ENCODE assay signal across 20 cellular contexts in the genomic region with DNA sequence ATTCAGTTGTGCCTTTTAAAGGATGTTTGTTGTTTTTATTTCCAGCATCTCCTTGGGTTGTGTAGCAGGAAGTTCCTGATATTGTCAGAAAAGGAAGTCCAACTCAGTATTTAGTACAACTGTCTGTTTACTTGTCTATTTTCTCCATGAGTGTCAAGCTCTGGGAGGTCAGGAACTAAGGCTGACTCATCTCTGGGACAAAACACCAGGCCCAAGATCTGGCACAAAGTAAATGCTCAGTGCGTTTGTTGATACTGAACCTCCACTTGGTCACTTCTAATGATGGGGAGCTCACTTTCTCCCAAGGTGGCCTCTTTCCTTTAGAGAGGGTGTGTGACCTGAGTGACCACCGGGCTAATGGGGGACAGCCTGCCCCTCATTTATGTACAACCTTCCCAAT. TPM values are rescaled to one million over a fixed set of nuclear protein-coding genes. Genes with fewer than 3 reads are reported as not detected.
DNase-seq lines count a peak whose midpoint lies in the region; ATAC-seq and TF ChIP-seq lines count a peak whose summit lies in the region.
"Had no signal": no experiment of that assay in that cellular context is flagged by ENCODE, and none has a peak within 500 bp of the region (broad histone marks: within the 10 kb centered on the region; RNA-seq: fewer than 3 reads in every experiment).

No MANE protein-coding gene starts in this region.

- H3K4me1 ChIP-seq in Loucy (ENCODE audit: insufficient read depth, low read length, poor library complexity, severe bottlenecking) (no peaks in the 10 kb centered on the region), liver (ENCODE audit: control insufficient read depth in 4 of 4, insufficient read depth in 4 of 4, low read length in 3 of 4) (peaks cover 0 to 2% (median 0%) of the 10 kb centered on the region in 4 donors)
- H3K4me1 ChIP-seq: ascending aorta, tibial artery had no signal

- DNase-seq in Daoy (ENCODE audit: low read depth) (peak; percentile 41), cardiac fibroblast (ENCODE audit: low read depth in 2 of 2) (peak; percentile 44 to 65), NCI-H146 (lab: John Stamatoyannopoulos, UW) (no peak), superior temporal gyrus (ENCODE audit: extremely low spot score) (no peak)
- DNase-seq: activated B cell treated with CpG ODN at 0.5 μM for 24 hours; activated CD4-positive, alpha-beta memory T cell treated with anti-CD3 and anti-CD28 coated beads, Interleukin-2, amount 10 ng/mL, durations not matched to agents 7 days and 5 days; activated naive CD4-positive, alpha-beta T cell treated with anti-CD3 and anti-CD28 coated beads, Interleukin-2, amount 10 ng/mL, durations not matched to agents 7 days and 5 days; DMS79 treated with DMSO at 0.1 percent for 48 hours; mammary epithelial cell; naive thymus-derived CD4-positive, alpha-beta T cell; NCI-H2029 treated with DMSO at 0.1 percent for 48 hours; NCI-H446 treated with DMSO at 0.1 percent for 48 hours; SIG-M5; stimulated activated naive CD4-positive, alpha-beta T cell; tibial artery had no signal

- H3K9me3 ChIP-seq in Loucy (ENCODE audit: insufficient read depth, low read depth, low read length) (no peaks in the 10 kb centered on the region), liver (ENCODE audit: control insufficient read depth in 4 of 4, low read length in 3 of 4) (no peaks in the 10 kb centered on the region)
- H3K9me3 ChIP-seq: ascending aorta, tibial artery had no signal

- H3K9ac ChIP-seq in Loucy (ENCODE audit: low read depth, low read length, poor library complexity, severe bottlenecking) (no peak overlapping the region), liver (ENCODE audit: low read depth in 1 of 2, low read length in 2 of 2) (no peak overlapping the region)

- peak overlapping the region; percentile 14; the same call in 1 of the 2 replicates for H2AFZ ChIP-seq in Loucy (ENCODE audit: low read length)

- H3K27me3 ChIP-seq in Loucy (ENCODE audit: insufficient read depth, low read length, poor library complexity, severe bottlenecking) = no peaks in the 10 kb centered on the region
- no peaks in the 10 kb centered on the region for H3K27me3 ChIP-seq in liver (ENCODE audit: control insufficient read depth in 4 of 4, insufficient read depth in 4 of 4, low read length in 3 of 4)
- H3K27me3 ChIP-seq: ascending aorta, tibial artery had no signal

- ATAC-seq in GM21367 (IDR thresholded peaks at IDR 0.05; ENCODE audit: unreplicated experiment) = no peak
- no peak for ATAC-seq in HG03175 (IDR thresholded peaks at IDR 0.05; ENCODE audit: unreplicated experiment)
- ATAC-seq: naive thymus-derived CD4-positive, alpha-beta T cell had no signal

- no peaks in the 10 kb centered on the region for H3K9me2 ChIP-seq in Loucy (replicated peaks; ENCODE audit: low read depth, low read length)

- H3F3A ChIP-seq in Loucy (ENCODE audit: low read depth) = no peaks in the 10 kb centered on the region

- H3K4me3 ChIP-seq in Loucy (ENCODE audit: low read length, poor library complexity, severe bottlenecking) (no peak overlapping the region), cardiac fibroblast (replicated peaks in 1 of 2; ENCODE audit: low read depth in 2 of 2, low read length in 2 of 2) (no peak overlapping the region), liver (ENCODE audit: low read depth in 1 of 3, low read length in 3 of 3) (no peak overlapping the region)
- H3K4me3 ChIP-seq: ascending aorta, tibial artery had no signal

- H3K27ac ChIP-seq in liver (ENCODE audit: low read depth in 1 of 2, low read length in 2 of 2) = peak overlapping the region in 1 of 2 donors; percentile 37
- H3K27ac ChIP-seq: ascending aorta, tibial artery had no signal

- no peaks in the 10 kb centered on the region for H3K79me2 ChIP-seq in Loucy (ENCODE audit: insufficient read depth, low read length)

- 74% methylated on average over 2 of the region's 2 CpGs for WGBS in liver

- TF ChIP-seq RAD21 in liver (IDR thresholded peaks at IDR 0.05) = no peak

- no peaks in the 10 kb centered on the region for H4K20me1 ChIP-seq in Loucy (ENCODE audit: insufficient read depth, low read length, poor library complexity, severe bottlenecking)

- H3K36me3 ChIP-seq in Loucy (ENCODE audit: insufficient read depth, low read length) = no peaks in the 10 kb centered on the region
- H3K36me3 ChIP-seq in liver (ENCODE audit: control insufficient read depth in 4 of 4, insufficient read depth in 3 of 4, low read depth in 1 of 4, low read length in 3 of 4) = no peaks in the 10 kb centered on the region
- H3K36me3 ChIP-seq: ascending aorta, tibial artery had no signal

- no peak overlapping the region for H3K4me2 ChIP-seq in Loucy (ENCODE audit: low read depth, low read length, poor library complexity, severe bottlenecking)

- TF ChIP-seq CTCF in Loucy (conservative IDR thresholded peaks at IDR 0.05; ENCODE audit: low read length) (no peak), cardiac fibroblast (IDR thresholded peaks at IDR 0.05; ENCODE audit: low read depth, low read length) (no peak), liver (IDR thresholded peaks at IDR 0.05; ENCODE audit: low read depth, low read length, missing input control) (no peak)

TF ChIP-seq in liver, 16 proteins besides CTCF, POLR2A, EP300 and RAD21:
- TF ChIP-seq GABPA (IDR thresholded peaks at IDR 0.05 in 1 of 2, conservative IDR thresholded peaks at IDR 0.05 in 1 of 2) = no peak
- peak; percentile 24 to 59 for TF ChIP-seq JUND (IDR thresholded peaks at IDR 0.05)
- TF ChIP-seq, protein P1, sequence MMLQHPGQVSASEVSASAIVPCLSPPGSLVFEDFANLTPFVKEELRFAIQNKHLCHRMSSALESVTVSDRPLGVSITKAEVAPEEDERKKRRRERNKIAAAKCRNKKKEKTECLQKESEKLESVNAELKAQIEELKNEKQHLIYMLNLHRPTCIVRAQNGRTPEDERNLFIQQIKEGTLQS (IDR thresholded peaks at IDR 0.05) = no peak
- TF ChIP-seq, protein P2, sequence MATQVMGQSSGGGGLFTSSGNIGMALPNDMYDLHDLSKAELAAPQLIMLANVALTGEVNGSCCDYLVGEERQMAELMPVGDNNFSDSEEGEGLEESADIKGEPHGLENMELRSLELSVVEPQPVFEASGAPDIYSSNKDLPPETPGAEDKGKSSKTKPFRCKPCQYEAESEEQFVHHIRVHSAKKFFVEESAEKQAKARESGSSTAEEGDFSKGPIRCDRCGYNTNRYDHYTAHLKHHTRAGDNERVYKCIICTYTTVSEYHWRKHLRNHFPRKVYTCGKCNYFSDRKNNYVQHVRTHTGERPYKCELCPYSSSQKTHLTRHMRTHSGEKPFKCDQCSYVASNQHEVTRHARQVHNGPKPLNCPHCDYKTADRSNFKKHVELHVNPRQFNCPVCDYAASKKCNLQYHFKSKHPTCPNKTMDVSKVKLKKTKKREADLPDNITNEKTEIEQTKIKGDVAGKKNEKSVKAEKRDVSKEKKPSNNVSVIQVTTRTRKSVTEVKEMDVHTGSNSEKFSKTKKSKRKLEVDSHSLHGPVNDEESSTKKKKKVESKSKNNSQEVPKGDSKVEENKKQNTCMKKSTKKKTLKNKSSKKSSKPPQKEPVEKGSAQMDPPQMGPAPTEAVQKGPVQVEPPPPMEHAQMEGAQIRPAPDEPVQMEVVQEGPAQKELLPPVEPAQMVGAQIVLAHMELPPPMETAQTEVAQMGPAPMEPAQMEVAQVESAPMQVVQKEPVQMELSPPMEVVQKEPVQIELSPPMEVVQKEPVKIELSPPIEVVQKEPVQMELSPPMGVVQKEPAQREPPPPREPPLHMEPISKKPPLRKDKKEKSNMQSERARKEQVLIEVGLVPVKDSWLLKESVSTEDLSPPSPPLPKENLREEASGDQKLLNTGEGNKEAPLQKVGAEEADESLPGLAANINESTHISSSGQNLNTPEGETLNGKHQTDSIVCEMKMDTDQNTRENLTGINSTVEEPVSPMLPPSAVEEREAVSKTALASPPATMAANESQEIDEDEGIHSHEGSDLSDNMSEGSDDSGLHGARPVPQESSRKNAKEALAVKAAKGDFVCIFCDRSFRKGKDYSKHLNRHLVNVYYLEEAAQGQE (IDR thresholded peaks at IDR 0.05) = no peak
- no peak for TF ChIP-seq SP1 (IDR thresholded peaks at IDR 0.05)

RNA-seq across cellular contexts. Expression of a gene that starts 12.6 kb away (rescaled TPM):
- total RNA-seq in Daoy (2014; rRNA removed; shearing (Covaris generic)) = 9.7 and 11.7 TPM in 2 replicates
- 1 to 10 TPM; 6.4 to 7.2 TPM for total RNA-seq in liver
- polyA plus RNA-seq in liver = 10 to 100 TPM in 1 of 2 donors, 1 to 10 TPM in 1; 7.2 to 10.0 TPM

RNA-seq across cellular contexts. Expression of a gene that starts 14.7 kb away (rescaled TPM):
- 0.68 and 0.80 TPM in 2 replicates for total RNA-seq in Daoy (2014; rRNA removed; shearing (Covaris generic))
- 1 to 10 TPM; 3.0 to 9.5 TPM for total RNA-seq in liver
- polyA plus RNA-seq in liver = 10 to 100 TPM in 1 of 2 donors, 1 to 10 TPM in 1; 4.5 to 14.5 TPM

Comparison
In these comparisons a context has a peak if more than half of its experiments do, and no peak if none do; other contexts are left out.
1. DNase-seq: peak in Daoy (single experiment) and cardiac fibroblast (2 of 2); none in NCI-H146 (single experiment) and superior temporal gyrus (single experiment).